ENCODE assay signal across 24 cellular contexts in genomic region chr12:64835926-64836325, GRCh38.
"Had no signal": no experiment of that assay in that cellular context is flagged by ENCODE, and none has a peak within 500 bp of the region (broad histone marks: within the 10 kb centered on the region; RNA-seq: fewer than 3 reads in every experiment).

No MANE protein-coding gene starts in this region.

- H3K4me1 Mint-ChIP-seq: naive B cell; nephron; stimulated activated effector memory CD8-positive, alpha-beta T cell treated with anti-CD3 and anti-CD28 coated beads, Interleukin-12 subunit alpha, Interleukin-12 subunit beta, amount 100 ng/mL, for 72 hours had no signal

- H3K4me3 Mint-ChIP-seq: endodermal cell; naive B cell; nephron; stimulated activated effector memory CD8-positive, alpha-beta T cell treated with anti-CD3 and anti-CD28 coated beads, Interleukin-12 subunit alpha, Interleukin-12 subunit beta, amount 100 ng/mL, for 72 hours had no signal

- H3K27ac Mint-ChIP-seq: endodermal cell; naive B cell; nephron; progenitor cell of endocrine pancreas; stimulated activated effector memory CD8-positive, alpha-beta T cell treated with anti-CD3 and anti-CD28 coated beads, Interleukin-12 subunit alpha, Interleukin-12 subunit beta, amount 100 ng/mL, for 72 hours had no signal

- H3K9me3 Mint-ChIP-seq: nephron; stimulated activated effector memory CD8-positive, alpha-beta T cell treated with anti-CD3 and anti-CD28 coated beads, Interleukin-12 subunit alpha, Interleukin-12 subunit beta, amount 100 ng/mL, for 72 hours had no signal

- H3K27ac ChIP-seq: foreskin keratinocyte, pancreas, suprapubic skin, thyroid gland, upper lobe of left lung, vagina had no signal

- DNase-seq: effector CD4-positive, alpha-beta T cell; endodermal cell; erythroblast; foreskin keratinocyte; kidney; left cardiac atrium; left ventricle myocardium superior; mesenchymal stem cell; midbrain; naive B cell; occipital lobe; pancreas; right cardiac atrium; stimulated activated CD4-positive, alpha-beta T cell treated with anti-CD3 and anti-CD28 coated beads, Interleukin-4, amount 100 ng/mL, for 1 hour; stimulated activated CD8-positive, alpha-beta memory T cell treated with anti-CD3 and anti-CD28 coated beads, Interleukin-4, amount 100 ng/mL, for 48 hours; stimulated activated naive CD8-positive, alpha-beta T cell treated with anti-CD3 and anti-CD28 coated beads, Interleukin-15, Interleukin-2, amounts not matched to agents 100 U/mL and 50 U/mL, for 24 hours; thyroid gland; upper lobe of left lung had no signal

- H3K27me3 Mint-ChIP-seq: progenitor cell of endocrine pancreas had no signal

- H3K36me3 Mint-ChIP-seq: naive B cell; stimulated activated effector memory CD8-positive, alpha-beta T cell treated with anti-CD3 and anti-CD28 coated beads, Interleukin-12 subunit alpha, Interleukin-12 subunit beta, amount 100 ng/mL, for 72 hours had no signal

- FAIRE-seq: endothelial cell of umbilical vein, kidney, pancreas had no signal

- ATAC-seq: foreskin keratinocyte; left cardiac atrium; left ventricle myocardium superior; right cardiac atrium; stimulated activated effector memory CD8-positive, alpha-beta T cell treated with anti-CD3 and anti-CD28 coated beads, Interleukin-12 subunit alpha, Interleukin-12 subunit beta, amount 100 ng/mL, for 72 hours; stimulated activated naive CD8-positive, alpha-beta T cell treated with anti-CD3 and anti-CD28 coated beads, Interleukin-15, Interleukin-2, amounts not matched to agents 100 U/mL and 50 U/mL, for 24 hours had no signal
